8 cellular contexts compared by ENCODE assay signal in the genomic region with DNA sequence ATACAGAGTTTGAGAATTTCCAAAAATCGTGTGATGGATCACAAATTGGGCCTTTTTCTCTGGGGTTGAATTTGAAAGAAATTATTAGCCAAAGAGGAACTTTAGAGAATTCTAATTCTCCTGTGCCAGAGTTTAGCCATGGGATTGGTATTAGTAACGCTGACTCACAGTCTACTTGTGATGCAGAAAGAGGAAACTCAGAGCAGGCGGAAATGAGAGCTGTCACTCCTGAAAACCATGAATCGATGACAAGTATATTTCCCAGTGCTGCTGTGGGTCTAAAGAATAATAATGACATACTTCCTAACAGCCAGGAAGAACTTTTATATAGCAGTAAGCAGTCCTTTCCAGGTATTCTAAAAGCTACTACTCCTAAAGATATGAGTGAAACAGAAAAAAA.
A peak's percentile ranks its signal among the peaks of the same experiment; 100 is the strongest.
DNase-seq lines count a peak whose midpoint lies in the region; ATAC-seq and TF ChIP-seq lines count a peak whose summit lies in the region.

No MANE protein-coding gene starts in this region.

- intact Hi-C loops in tibial artery (cut with DNase I; ENCODE audit: low total_unique reads) = no loop called here

- H3K9ac ChIP-seq in fibroblast of lung (ENCODE audit: insufficient read depth, low read length) = no peak overlapping the region

- H3K79me2 ChIP-seq in fibroblast of lung (ENCODE audit: control insufficient read depth, insufficient read depth, low read length) = no peaks in the 10 kb centered on the region

- TF ChIP-seq CTCF in AG04450 (IDR thresholded peaks at IDR 0.05; ENCODE audit: low read depth, low read length) (no peak), fibroblast of lung (conservative IDR thresholded peaks at IDR 0.05 in 1 of 2, IDR thresholded peaks at IDR 0.05 in 1 of 2; ENCODE audit: low read depth in 1 of 2, low read length in 2 of 2) (no peak), tibial artery (IDR thresholded peaks at IDR 0.05) (no peak)

- DNase-seq in AG04450 (ENCODE audit: low read depth, low spot score) (peak; percentile 16), RKO (ENCODE audit: low spot score) (peak; percentile 99), fibroblast of lung (ENCODE audit: low read depth in 2 of 2) (peak; percentile 63 to 89), mesenteric fat pad (ENCODE audit: low spot score) (no peak), tibial artery (no peak)
- DNase-seq in stimulated activated naive CD8-positive, alpha-beta T cell treated with anti-CD3 and anti-CD28 coated beads, Interleukin-15, Interleukin-2, amounts not matched to agents 100 U/mL and 50 U/mL, for 24 hours = no peak

- H4K20me1 ChIP-seq in fibroblast of lung (ENCODE audit: control insufficient read depth, extremely low read depth, insufficient read depth, low read length) = no peaks in the 10 kb centered on the region

- H2AFZ ChIP-seq in fibroblast of lung (ENCODE audit: low read length) = no peak overlapping the region

- no peaks in the 10 kb centered on the region for H3K27me3 ChIP-seq in AG04450 (ENCODE audit: control insufficient read depth, insufficient read depth, low read length)
- H3K27me3 ChIP-seq in fibroblast of lung (ENCODE audit: control insufficient read depth, insufficient read depth, low read length) = no peaks in the 10 kb centered on the region
- no peaks in the 10 kb centered on the region for H3K27me3 ChIP-seq in tibial artery

- POLR2A ChIA-PET in AG04450 (lab: Yijun Ruan, JAX) = no interaction called here

- H3K36me3 ChIP-seq in fibroblast of lung (ENCODE audit: control insufficient read depth, insufficient read depth, low read length) (no peaks in the 10 kb centered on the region), tibial artery (peaks cover 0 to 15% (median 7%) of the 10 kb centered on the region in 3 donors)

- H3K9me3 ChIP-seq in AG04450 (ENCODE audit: control insufficient read depth, insufficient read depth, low read length) (no peaks in the 10 kb centered on the region), fibroblast of lung (ENCODE audit: control insufficient read depth, insufficient read depth, low read depth, low read length) (no peaks in the 10 kb centered on the region), tibial artery (no peaks in the 10 kb centered on the region)

- H3K27ac ChIP-seq in AG04450 (ENCODE audit: low read depth, low read length) (no peak overlapping the region), fibroblast of lung (ENCODE audit: insufficient read depth, low read length) (no peak overlapping the region), tibial artery (no peak overlapping the region)

- ATAC-seq in GM19395 (IDR thresholded peaks at IDR 0.05; ENCODE audit: unreplicated experiment) = peak; percentile 74
- peak; percentile 84 for ATAC-seq in stimulated activated naive CD8-positive, alpha-beta T cell treated with anti-CD3 and anti-CD28 coated beads, Interleukin-15, Interleukin-2, amounts not matched to agents 100 U/mL and 50 U/mL, for 24 hours
- ATAC-seq in GM21367 (IDR thresholded peaks at IDR 0.05; ENCODE audit: unreplicated experiment) = no peak

- CTCF ChIA-PET in AG04450 (lab: Charles Lee) = interaction anchor here (1.1 kb wide), 1 partner anchor 9 kb away, joined by 3 read pairs; no protein-coding TSS in a partner anchor

- H3K4me3 ChIP-seq in AG04450 (ENCODE audit: low read depth, low read length) (no peak overlapping the region), fibroblast of lung (replicated peaks in 1 of 4; ENCODE audit: control extremely low read depth in 1 of 4, insufficient read depth in 1 of 4, low read depth in 3 of 4, low read length in 4 of 4) (no peak overlapping the region), tibial artery (no peak overlapping the region)

- H3K4me1 ChIP-seq in fibroblast of lung (ENCODE audit: control insufficient read depth, extremely low read depth, insufficient read depth, low read length) (no peaks in the 10 kb centered on the region), tibial artery (no peaks in the 10 kb centered on the region)

- no peak overlapping the region for H3K4me2 ChIP-seq in fibroblast of lung (ENCODE audit: extremely low read depth, insufficient read depth, low read length)

Comparison
In these comparisons a context has a peak if more than half of its experiments do, and no peak if none do; other contexts are left out.
1. DNase-seq: peak in AG04450 (single experiment), RKO (single experiment) and fibroblast of lung (2 of 2); none in stimulated activated naive CD8-positive, alpha-beta T cell treated with anti-CD3 and anti-CD28 coated beads, Interleukin-15, Interleukin-2, amounts not matched to agents 100 U/mL and 50 U/mL, for 24 hours (single experiment), mesenteric fat pad (single experiment) and tibial artery (0 of 2).